Comparison of ENCODE assay signal across 10 cellular contexts in genomic region chr4:151169223-151169622, GRCh38.
DNase-seq lines count a peak whose midpoint lies in the region; ATAC-seq, FAIRE-seq and TF ChIP-seq lines count a peak whose summit lies in the region.
"Had no signal": no experiment of that assay in that cellular context is flagged by ENCODE, and none has a peak within 500 bp of the region (broad histone marks: within the 10 kb centered on the region; RNA-seq: fewer than 3 reads in every experiment).

No MANE protein-coding gene starts in this region.

- no peak for TF ChIP-seq CTCF in testis (IDR thresholded peaks at IDR 0.05)

- DNase-seq in NCI-H1105 treated with DMSO at 0.1 percent for 48 hours (lab: John Stamatoyannopoulos, UW): peak; percentile 75
- DNase-seq in caudate nucleus (lab: John Stamatoyannopoulos, UW): peak in 43 of 61 donors; percentile 4 to 78 (median 31)
- DNase-seq in left kidney (ENCODE audit: low read depth, low spot score): peak; percentile 81
- peak; percentile 72 for DNase-seq in testis
- DNase-seq in GM12892 (ENCODE audit: insufficient read length): no peak
- DNase-seq in stimulated activated CD4-positive, alpha-beta T cell treated with anti-CD3 and anti-CD28 coated beads, Interleukin-4, amount 100 ng/mL, for 1 hour: no peak
- DNase-seq: Kasumi-1 had no signal

- no peaks in the 10 kb centered on the region for H3K27me3 ChIP-seq in testis
- H3K27me3 ChIP-seq: suprapubic skin had no signal

- H3K4me1 ChIP-seq in testis: peaks cover 11% of the 10 kb centered on the region

- no peaks in the 10 kb centered on the region for H3K36me3 ChIP-seq in testis (ENCODE audit: low read depth, missing control alignments)

- intact Hi-C loops in testis (cut with DNase I; ENCODE audit: low total_unique reads): no loop called here

- no peaks in the 10 kb centered on the region for H3K9me3 ChIP-seq in testis
- H3K9me3 ChIP-seq: suprapubic skin had no signal

- TF ChIP-seq POLR2A in testis (IDR thresholded peaks at IDR 0.05) (no peak), GM12892 (IDR thresholded peaks at IDR 0.05; ENCODE audit: low read depth, low read length) (no peak)

- no peak for FAIRE-seq in GM12892 (lab: Jason Lieb, UNC)

- H3K4me3 ChIP-seq in testis: no peak overlapping the region
- H3K4me3 ChIP-seq: suprapubic skin had no signal

- ATAC-seq in HG02973 (IDR thresholded peaks at IDR 0.05; ENCODE audit: unreplicated experiment): no peak
- ATAC-seq in GM18907 (IDR thresholded peaks at IDR 0.05; ENCODE audit: unreplicated experiment): no peak

- 50 to 62% methylated on average over 7 of the region's 7 CpGs for WGBS in testis, 2 donors

- peak overlapping the region; percentile 49 for H3K27ac ChIP-seq in caudate nucleus (ENCODE audit: low read depth, low read length)
- no peak overlapping the region for H3K27ac ChIP-seq in testis
- H3K27ac ChIP-seq: suprapubic skin had no signal

Comparison
In these comparisons a context has a peak if more than half of its experiments do, and no peak if none do; other contexts are left out.
1. DNase-seq: peak in NCI-H1105 treated with DMSO at 0.1 percent for 48 hours (single experiment), caudate nucleus (43 of 61), left kidney (single experiment) and testis (single experiment); none in GM12892 (single experiment) and stimulated activated CD4-positive, alpha-beta T cell treated with anti-CD3 and anti-CD28 coated beads, Interleukin-4, amount 100 ng/mL, for 1 hour (single experiment).